13 cellular contexts compared by ENCODE assay signal in genomic region chr10:14543904-14544210, GRCh38.
DNase-seq lines count a peak whose midpoint lies in the region; ATAC-seq, FAIRE-seq and TF ChIP-seq lines count a peak whose summit lies in the region.
"Had no signal": no experiment of that assay in that cellular context is flagged by ENCODE, and none has a peak within 500 bp of the region (broad histone marks: within the 10 kb centered on the region; RNA-seq: fewer than 3 reads in every experiment).

No MANE protein-coding gene starts in this region.

- no peaks in the 10 kb centered on the region for H3K27me3 ChIP-seq in effector memory CD4-positive, alpha-beta T cell (replicated peaks; ENCODE audit: control insufficient read depth, insufficient read depth, low read length, poor library complexity, severe bottlenecking)
- H3K27me3 ChIP-seq: vagina had no signal

- CTCF ChIA-PET in OCI-LY7 (lab: Charles Lee; ENCODE audit: unreplicated experiment) = no interaction called here

- H3K36me3 ChIP-seq in OCI-LY7 (ENCODE audit: insufficient read depth, low read length) = peaks cover 91% of the 10 kb centered on the region
- peaks cover 37% of the 10 kb centered on the region for H3K36me3 ChIP-seq in effector memory CD4-positive, alpha-beta T cell (ENCODE audit: control insufficient read depth, insufficient read depth, low read length)
- H3K36me3 ChIP-seq: vagina had no signal

- peaks cover 84% of the 10 kb centered on the region for H3K79me2 ChIP-seq in OCI-LY7 (ENCODE audit: insufficient read depth, low read depth, low read length)

- H3K4me2 ChIP-seq in OCI-LY7 (ENCODE audit: low read length) = no peak overlapping the region

- H3K27me3 Mint-ChIP-seq in activated T-cell treated with anti-CD3 and anti-CD28 coated beads, Interleukin-2, amount 50 U/mL, for 4 hours (ENCODE audit: low read depth) = no peaks in the 10 kb centered on the region
- H3K27me3 Mint-ChIP-seq: progenitor cell of endocrine pancreas had no signal

- no peak for DNase-seq in activated T-cell treated with anti-CD3 and anti-CD28 coated beads, Interleukin-2, amount 50 U/mL, for 4 hours
- DNase-seq in activated T-cell treated with anti-CD3 and anti-CD28 coated beads for 4 hours (no peak), OCI-LY7 (ENCODE audit: low spot score) (no peak), GM12892 (ENCODE audit: insufficient read length) (no peak), NCI-H510A (lab: John Stamatoyannopoulos, UW) (no peak)
- no peak for DNase-seq in effector memory CD4-positive, alpha-beta T cell
- no peak for DNase-seq in stimulated activated effector memory CD8-positive, alpha-beta T cell treated with anti-CD3 and anti-CD28 coated beads, Interleukin-12 subunit alpha, Interleukin-12 subunit beta, amount 100 ng/mL, for 72 hours (ENCODE audit: low spot score in 2 of 2)
- DNase-seq: DMS53, midbrain, NCI-H187 had no signal

- H3K36me3 Mint-ChIP-seq in activated T-cell treated with anti-CD3 and anti-CD28 coated beads, Interleukin-2, amount 50 U/mL, for 4 hours (ENCODE audit: insufficient read depth) = peaks cover 41% of the 10 kb centered on the region
- peaks cover 73% of the 10 kb centered on the region for H3K36me3 Mint-ChIP-seq in stimulated activated effector memory CD8-positive, alpha-beta T cell treated with anti-CD3 and anti-CD28 coated beads, Interleukin-12 subunit alpha, Interleukin-12 subunit beta, amount 100 ng/mL, for 72 hours

- no peak for FAIRE-seq in GM12892 (lab: Jason Lieb, UNC)

- H3K4me1 Mint-ChIP-seq in activated T-cell treated with anti-CD3 and anti-CD28 coated beads, Interleukin-2, amount 50 U/mL, for 4 hours (ENCODE audit: low read depth) = peaks cover 88% of the 10 kb centered on the region
- peaks cover 77% of the 10 kb centered on the region for H3K4me1 Mint-ChIP-seq in stimulated activated effector memory CD8-positive, alpha-beta T cell treated with anti-CD3 and anti-CD28 coated beads, Interleukin-12 subunit alpha, Interleukin-12 subunit beta, amount 100 ng/mL, for 72 hours

- H3K27ac ChIP-seq in OCI-LY7 (ENCODE audit: low read depth, low read length, poor library complexity, severe bottlenecking) = peak overlapping the region; percentile 11
- H3K27ac ChIP-seq in effector memory CD4-positive, alpha-beta T cell (ENCODE audit: insufficient read depth, low read length, poor library complexity, severe bottlenecking) = peak overlapping the region; percentile 72
- H3K27ac ChIP-seq: vagina had no signal

- H2AFZ ChIP-seq in OCI-LY7 (ENCODE audit: low read length) = no peak overlapping the region

- peak overlapping the region; percentile 65 for H3K4me3 Mint-ChIP-seq in activated T-cell treated with anti-CD3 and anti-CD28 coated beads, Interleukin-2, amount 50 U/mL, for 4 hours
- H3K4me3 Mint-ChIP-seq in stimulated activated effector memory CD8-positive, alpha-beta T cell treated with anti-CD3 and anti-CD28 coated beads, Interleukin-12 subunit alpha, Interleukin-12 subunit beta, amount 100 ng/mL, for 72 hours = peak overlapping the region; percentile 61

- POLR2A ChIA-PET in OCI-LY7 (lab: Charles Lee) = interaction anchor here (0.7 to 1.6 kb wide), 6 partner anchors 10 to 498 kb away, joined by 3 to 6 read pairs (median 4); partner anchors contain the start of genes CDNF, HSPA14 and MSANTD7

- peaks cover 27% of the 10 kb centered on the region; the same call in 1 of the 2 replicates for H4K20me1 ChIP-seq in OCI-LY7 (ENCODE audit: insufficient read depth, low read length)

- no peak for TF ChIP-seq POLR2A in GM12892 (IDR thresholded peaks at IDR 0.05; ENCODE audit: low read depth, low read length)

- H3K9me3 Mint-ChIP-seq in activated T-cell treated with anti-CD3 and anti-CD28 coated beads, Interleukin-2, amount 50 U/mL, for 4 hours = no peaks in the 10 kb centered on the region
- no peaks in the 10 kb centered on the region for H3K9me3 Mint-ChIP-seq in stimulated activated effector memory CD8-positive, alpha-beta T cell treated with anti-CD3 and anti-CD28 coated beads, Interleukin-12 subunit alpha, Interleukin-12 subunit beta, amount 100 ng/mL, for 72 hours

- no peak for ATAC-seq in activated T-cell treated with anti-CD3 and anti-CD28 coated beads, Interleukin-2, amount 50 U/mL, for 4 hours
- peak; percentile 27 for ATAC-seq in stimulated activated effector memory CD8-positive, alpha-beta T cell treated with anti-CD3 and anti-CD28 coated beads, Interleukin-12 subunit alpha, Interleukin-12 subunit beta, amount 100 ng/mL, for 72 hours
- no peak for ATAC-seq in HG03159 (IDR thresholded peaks at IDR 0.05; ENCODE audit: unreplicated experiment)

- H3K27ac Mint-ChIP-seq in stimulated activated effector memory CD8-positive, alpha-beta T cell treated with anti-CD3 and anti-CD28 coated beads, Interleukin-12 subunit alpha, Interleukin-12 subunit beta, amount 100 ng/mL, for 72 hours = peak overlapping the region; percentile 87
- H3K27ac Mint-ChIP-seq: progenitor cell of endocrine pancreas had no signal

- H3K4me1 ChIP-seq in OCI-LY7 (ENCODE audit: insufficient read depth, low read length, poor library complexity, severe bottlenecking) = peaks cover 46% of the 10 kb centered on the region
- H3K4me1 ChIP-seq in effector memory CD4-positive, alpha-beta T cell (ENCODE audit: control insufficient read depth, insufficient read depth, low read length, poor library complexity, severe bottlenecking) = peaks cover 19% of the 10 kb centered on the region

- BruUV-seq in OCI-LY7 (replicated peaks; lab: Mats Ljungman, UMichigan) = no TSS peak

- no peak for TF ChIP-seq CTCF in OCI-LY7 (conservative IDR thresholded peaks at IDR 0.05; ENCODE audit: low read length)

- H3K9me3 ChIP-seq in OCI-LY7 (ENCODE audit: low read length) = no peaks in the 10 kb centered on the region
- no peaks in the 10 kb centered on the region for H3K9me3 ChIP-seq in effector memory CD4-positive, alpha-beta T cell (ENCODE audit: control insufficient read depth, low read length)
- H3K9me3 ChIP-seq: vagina had no signal

- H3K4me3 ChIP-seq in OCI-LY7 (ENCODE audit: low read depth, low read length, poor library complexity, severe bottlenecking) = no peak overlapping the region
- H3K4me3 ChIP-seq in effector memory CD4-positive, alpha-beta T cell (ENCODE audit: insufficient read depth, low read depth, low read length, poor library complexity, severe bottlenecking) = no peak overlapping the region
- H3K4me3 ChIP-seq: vagina had no signal

- intact Hi-C loops in OCI-LY7 (cut with micrococcal nuclease; ENCODE audit: unreplicated experiment) = no loop called here

- H3K9me2 ChIP-seq in OCI-LY7 (ENCODE audit: insufficient read depth, low read length) = no peaks in the 10 kb centered on the region
